ENCODE assay signal across 6 cellular contexts in genomic region chr7:141737118-141737835, GRCh38. TPM values are rescaled to one million over a fixed set of nuclear protein-coding genes. Genes with fewer than 3 reads are reported as not detected.
DNase-seq lines count a peak whose midpoint lies in the region; TF ChIP-seq lines count a peak whose summit lies in the region.

No MANE protein-coding gene starts in this region.

- H3K4me3 ChIP-seq in osteoblast (ENCODE audit: insufficient read depth, low read length) = peak overlapping the region; percentile 91

- H3K4me1 ChIP-seq in osteoblast (ENCODE audit: insufficient read depth, low read length) = peaks cover 18% of the 10 kb centered on the region

- peak overlapping the region; percentile 95 for H3K4me2 ChIP-seq in osteoblast (ENCODE audit: insufficient read depth, low read length)

- H2AFZ ChIP-seq in osteoblast (ENCODE audit: low read length) = peak overlapping the region; percentile 99

- no peaks in the 10 kb centered on the region for H3K9me3 ChIP-seq in osteoblast (ENCODE audit: low read depth, low read length)

- H3K27me3 ChIP-seq in osteoblast (ENCODE audit: insufficient read depth, low read length) = no peaks in the 10 kb centered on the region

- no peak for TF ChIP-seq CTCF in osteoblast (IDR thresholded peaks at IDR 0.05; ENCODE audit: extremely low read depth, low read depth, low read length)

- peaks cover 36% of the 10 kb centered on the region for H3K79me2 ChIP-seq in osteoblast (ENCODE audit: insufficient read depth, low read length)

- H3K27ac ChIP-seq in caudate nucleus (ENCODE audit: low read depth, low read length) = peak overlapping the region; percentile 65
- H3K27ac ChIP-seq in osteoblast (ENCODE audit: low read depth, low read length) = peak overlapping the region; percentile 84

- H4K20me1 ChIP-seq in osteoblast (ENCODE audit: insufficient read depth, low read length) = no peaks in the 10 kb centered on the region

- peaks cover 31% of the 10 kb centered on the region for H3K36me3 ChIP-seq in osteoblast (ENCODE audit: insufficient read depth, low read length)

- DNase-seq in COR-L47 (lab: John Stamatoyannopoulos, UW) (peak; percentile 16), NCI-H1092 (lab: John Stamatoyannopoulos, UW) (peak; percentile 3), caudate nucleus (lab: John Stamatoyannopoulos, UW) (peak in 1 of 61 donors; percentile 0), osteoblast (ENCODE audit: insufficient read length, low spot score, missing footprints) (no peak), AG20443 (ENCODE audit: low spot score) (no peak)
- DNase-seq in stimulated activated CD4-positive, alpha-beta T cell treated with anti-CD3 and anti-CD28 coated beads, Interleukin-12 subunit alpha, Interleukin-12 subunit beta, amount 100 ng/mL, for 4 hours = no peak

RNA-seq across cellular contexts. Expression of gene SSBP1, which starts 0.9 kb away (rescaled TPM):
- total RNA-seq in osteoblast = 88.3 and 96.4 TPM in 2 replicates

RNA-seq across cellular contexts. Expression of gene TAS2R3, which starts 26.6 kb away (rescaled TPM):
- 1.4 and 3.2 TPM in 2 replicates for total RNA-seq in osteoblast

RNA-seq across cellular contexts. Expression of gene WEE2, which starts 29.1 kb away (rescaled TPM):
- total RNA-seq in osteoblast = not detected in 2 replicates

RNA-seq across cellular contexts. Expression of gene DENND11, which starts 35.3 kb away (rescaled TPM):
- total RNA-seq in osteoblast = 7.6 and 8.0 TPM in 2 replicates

RNA-seq across cellular contexts. Expression of gene TAS2R4, which starts 39.2 kb away (rescaled TPM):
- total RNA-seq in osteoblast = 1.4 and 2.9 TPM in 2 replicates

Comparison
In these comparisons a context has a peak if more than half of its experiments do, and no peak if none do; other contexts are left out.
1. DNase-seq: peak in COR-L47 (single experiment) and NCI-H1092 (single experiment); none in osteoblast (single experiment), stimulated activated CD4-positive, alpha-beta T cell treated with anti-CD3 and anti-CD28 coated beads, Interleukin-12 subunit alpha, Interleukin-12 subunit beta, amount 100 ng/mL, for 4 hours (single experiment) and AG20443 (single experiment).